Comparison of ENCODE assay signal across 22 cellular contexts in the genomic region with DNA sequence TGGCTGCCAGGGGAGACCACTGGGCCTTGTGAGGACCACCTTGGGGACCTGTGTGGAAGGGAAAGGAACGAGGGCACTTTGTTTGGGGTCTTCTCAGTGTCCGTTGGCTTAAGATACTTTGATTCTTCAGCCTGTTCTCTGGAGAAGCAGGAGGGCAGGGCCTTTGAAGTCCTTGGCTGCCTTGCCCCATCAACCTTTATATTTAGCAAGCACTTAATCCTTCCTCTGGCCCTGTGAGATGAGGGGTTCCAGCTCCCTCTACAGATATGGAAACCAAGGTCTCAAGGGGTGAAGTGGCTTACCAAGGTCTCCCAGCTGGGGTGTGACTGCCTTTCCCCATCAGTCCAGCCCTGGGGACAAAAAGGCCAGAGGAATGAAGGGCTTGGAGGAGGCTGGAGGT. TPM values are rescaled to one million over a fixed set of nuclear protein-coding genes. Genes with fewer than 3 reads are reported as not detected.
"Had no signal": no experiment of that assay in that cellular context is flagged by ENCODE, and none has a peak within 500 bp of the region (broad histone marks: within the 10 kb centered on the region; RNA-seq: fewer than 3 reads in every experiment).

No MANE protein-coding gene starts in this region.

- H3K4me3 ChIP-seq: adrenal gland, sigmoid colon, tibial artery, vagina had no signal

- H3K9me3 Mint-ChIP-seq: activated T-cell treated with anti-CD3 and anti-CD28 coated beads, Interleukin-2, amount 50 U/mL, for 24 hours had no signal

- H3K27me3 ChIP-seq: adrenal gland, sigmoid colon, tibial artery, vagina had no signal

- ATAC-seq: activated CD8-positive, alpha-beta memory T cell treated with anti-CD3 and anti-CD28 coated beads, Interleukin-2, amount 10 ng/mL, durations not matched to agents 7 days and 5 days; SK-N-SH treated with all-trans-retinoic acid at 6 μM for 48 hours had no signal

- H3K36me3 Mint-ChIP-seq: activated CD8-positive, alpha-beta memory T cell treated with anti-CD3 and anti-CD28 coated beads, Interleukin-2, amount 10 ng/mL, durations not matched to agents 7 days and 5 days had no signal

- H3K9me3 ChIP-seq: adrenal gland, sigmoid colon, tibial artery, vagina had no signal

- DNase-seq: activated CD4-positive, alpha-beta T cell treated with anti-CD3 and anti-CD28 coated beads, Interleukin-2, amount 50 U/mL, for 48 hours; activated CD8-positive, alpha-beta memory T cell treated with anti-CD3 and anti-CD28 coated beads, Interleukin-2, amount 10 ng/mL, durations not matched to agents 7 days and 5 days; activated effector memory CD4-positive, alpha-beta T cell treated with Interleukin-2 at 50 U/mL for 16 hours; activated naive CD4-positive, alpha-beta T cell treated with anti-CD3 and anti-CD28 coated beads, Interleukin-2, amount 50 U/mL, for 16 hours; activated T-cell treated with anti-CD3 and anti-CD28 coated beads, Interleukin-2, amount 50 U/mL, for 24 hours; central memory CD4-positive, alpha-beta T cell; cortex of kidney; endodermal cell; islet precursor cell; sigmoid colon; stimulated activated CD4-positive, alpha-beta T cell treated with anti-CD3 and anti-CD28 coated beads, Interleukin-2, amount 100 ng/mL, for 24 hours; WERI-Rb-1 had no signal

- H3K27ac Mint-ChIP-seq: activated CD8-positive, alpha-beta memory T cell treated with anti-CD3 and anti-CD28 coated beads, Interleukin-2, amount 10 ng/mL, durations not matched to agents 7 days and 5 days; activated T-cell treated with anti-CD3 and anti-CD28 coated beads, Interleukin-2, amount 50 U/mL, for 24 hours; endodermal cell had no signal

- H3K36me3 ChIP-seq: adrenal gland, vagina had no signal

- H3K27me3 Mint-ChIP-seq: activated CD8-positive, alpha-beta memory T cell treated with anti-CD3 and anti-CD28 coated beads, Interleukin-2, amount 10 ng/mL, durations not matched to agents 7 days and 5 days; activated T-cell treated with anti-CD3 and anti-CD28 coated beads, Interleukin-2, amount 50 U/mL, for 24 hours had no signal

- H3K27ac ChIP-seq: sigmoid colon, tibial artery, vagina had no signal

- H3K4me1 ChIP-seq: vagina had no signal

- H3K4me3 Mint-ChIP-seq: activated CD8-positive, alpha-beta memory T cell treated with anti-CD3 and anti-CD28 coated beads, Interleukin-2, amount 10 ng/mL, durations not matched to agents 7 days and 5 days; activated T-cell treated with anti-CD3 and anti-CD28 coated beads, Interleukin-2, amount 50 U/mL, for 24 hours; endodermal cell had no signal

RNA-seq across cellular contexts. Expression of gene DNAI2, which starts 32.2 kb away (rescaled TPM):
- total RNA-seq: endodermal cell, epithelial cell of proximal tubule, frontal cortex, left lobe of liver, osteocyte, pulmonary artery endothelial cell, sigmoid colon, vagina had no signal
- polyA plus RNA-seq: neural cell had no signal
